8 cellular contexts compared by ENCODE assay signal in the genomic region with DNA sequence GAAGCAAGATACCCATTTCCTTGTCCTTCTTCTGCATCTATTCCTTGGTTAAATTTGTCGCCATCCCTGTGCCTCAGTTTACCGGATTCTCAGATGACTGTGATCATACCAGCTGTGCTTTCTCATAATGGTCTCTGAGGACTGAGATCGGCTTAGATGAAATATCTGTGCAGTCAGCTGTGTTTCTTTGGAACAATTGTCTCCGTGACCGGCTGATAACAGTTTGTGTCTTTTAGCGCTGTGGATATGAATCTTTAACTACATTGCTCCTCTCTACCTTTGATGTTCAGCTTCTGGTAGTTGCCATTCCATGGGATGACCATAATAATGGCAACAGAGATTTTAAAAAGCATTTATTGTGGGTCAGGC. TPM values are rescaled to one million over a fixed set of nuclear protein-coding genes. Genes with fewer than 3 reads are reported as not detected.
A peak's percentile ranks its signal among the peaks of the same experiment; 100 is the strongest.
DNase-seq lines count a peak whose midpoint lies in the region; TF ChIP-seq lines count a peak whose summit lies in the region.

No MANE protein-coding gene starts in this region.

- DNase-seq in GM06990 (ENCODE audit: extremely low read depth, insufficient read length) (no peak), RWPE1 (ENCODE audit: low spot score) (no peak), trophoblast cell (no peak), NCI-H345 (lab: John Stamatoyannopoulos, UW) (no peak), NCI-H69 (lab: John Stamatoyannopoulos, UW) (no peak), NCI-H1092 (lab: John Stamatoyannopoulos, UW) (no peak), cerebellum (ENCODE audit: low spot score) (no peak)

- H3K9me3 ChIP-seq in esophagus (ENCODE audit: control insufficient read depth in 2 of 2, insufficient read depth in 1 of 2, low read depth in 1 of 2, low read length in 1 of 2) = no peaks in the 10 kb centered on the region
- H3K9me3 ChIP-seq in trophoblast cell (ENCODE audit: insufficient read depth, low read depth, low read length) = no peaks in the 10 kb centered on the region

- no peak overlapping the region for H2AK5ac ChIP-seq in trophoblast cell (ENCODE audit: low read length)

- peak overlapping the region; percentile 6 for H4K12ac ChIP-seq in trophoblast cell (ENCODE audit: low read depth, low read length)

- H3K79me1 ChIP-seq in trophoblast cell (ENCODE audit: low read length) = peaks cover 2% of the 10 kb centered on the region

- H3K4me3 ChIP-seq in GM06990 (replicated peaks; ENCODE audit: low read depth, low read length) (peak overlapping the region; percentile 81), esophagus (ENCODE audit: low read depth in 1 of 2, low read length in 2 of 2) (peak overlapping the region; percentile 82 to 91), trophoblast cell (ENCODE audit: low read depth, low read length) (peak overlapping the region; percentile 85)

- peaks cover 0 to 3% of the 10 kb centered on the region in 2 donors for H3K4me1 ChIP-seq in esophagus (ENCODE audit: control insufficient read depth in 2 of 2, insufficient read depth in 2 of 2, low read length in 1 of 2)
- peaks cover 0 to 3% of the 10 kb centered on the region in 2 experiments for H3K4me1 ChIP-seq in trophoblast cell (ENCODE audit: control insufficient read depth in 1 of 2, insufficient read depth in 2 of 2, low read length in 2 of 2)

- CTCF ChIA-PET in RWPE1 (lab: Yijun Ruan, JAX) = interaction anchor here (0.5 to 0.6 kb wide), 3 partner anchors 40 to 1257 kb away, joined by 3 read pairs; no protein-coding TSS in a partner anchor

- H3K27me3 ChIP-seq in GM06990 (replicated peaks; ENCODE audit: control insufficient read depth, insufficient read depth, low read length) = no peaks in the 10 kb centered on the region
- H3K27me3 ChIP-seq in esophagus (ENCODE audit: control insufficient read depth in 1 of 2, insufficient read depth in 2 of 2, low read length in 2 of 2) = no peaks in the 10 kb centered on the region
- H3K27me3 ChIP-seq in trophoblast cell (ENCODE audit: insufficient read depth, low read length) = no peaks in the 10 kb centered on the region

- H3K14ac ChIP-seq in trophoblast cell (ENCODE audit: low read length) = no peak overlapping the region

- H4K8ac ChIP-seq in trophoblast cell (ENCODE audit: low read depth, low read length) = peak overlapping the region; percentile 63

- peak overlapping the region; percentile 65 for H3K27ac ChIP-seq in RWPE1
- peak overlapping the region in 1 of 2 donors; percentile 83 for H3K27ac ChIP-seq in esophagus (ENCODE audit: low read depth in 2 of 2, low read length in 1 of 2)
- no peak overlapping the region for H3K27ac ChIP-seq in trophoblast cell (ENCODE audit: low read depth, low read length)

- POLR2A ChIA-PET in RWPE1 (lab: Yijun Ruan, JAX; ENCODE audit: low non-redundant PET) = no interaction called here

- H3K18ac ChIP-seq in trophoblast cell (ENCODE audit: low read length) = peak overlapping the region; percentile 48

- peak overlapping the region; percentile 38 for H2AFZ ChIP-seq in trophoblast cell (ENCODE audit: insufficient read depth, low read length, poor library complexity)

- H2BK5ac ChIP-seq in trophoblast cell (ENCODE audit: low read depth, low read length, poor library complexity) = no peak overlapping the region

- H2BK120ac ChIP-seq in trophoblast cell (ENCODE audit: insufficient read depth, low read length, poor library complexity) = no peak overlapping the region

- H3K23ac ChIP-seq in trophoblast cell (ENCODE audit: low read length) = no peak overlapping the region

- peak overlapping the region; percentile 33 for H3K4ac ChIP-seq in trophoblast cell (ENCODE audit: low read depth, low read length)

- peaks cover 4% of the 10 kb centered on the region for H3K79me2 ChIP-seq in trophoblast cell (ENCODE audit: control insufficient read depth, insufficient read depth, low read length, poor library complexity)

- H3K9ac ChIP-seq in trophoblast cell (ENCODE audit: low read length) = peak overlapping the region; percentile 82

- H3K4me2 ChIP-seq in trophoblast cell (ENCODE audit: low read length) = peak overlapping the region; percentile 67

- WGBS in esophagus, 2 donors = 6 to 10% methylated on average over 6 of the region's 6 CpGs
- no CpG with 5 or more reads among the region's 6 CpGs for WGBS in trophoblast cell (ENCODE audit: extremely low coverage, insufficient coverage, insufficient read length)

- no peak overlapping the region for H2BK12ac ChIP-seq in trophoblast cell (ENCODE audit: low read length)

- no peak overlapping the region for H4K91ac ChIP-seq in trophoblast cell (ENCODE audit: low read depth, low read length)

- H3K36me3 ChIP-seq in GM06990 (ENCODE audit: control insufficient read depth, insufficient read depth, low read length) = no peaks in the 10 kb centered on the region
- no peaks in the 10 kb centered on the region for H3K36me3 ChIP-seq in esophagus (ENCODE audit: control insufficient read depth in 2 of 2, insufficient read depth in 2 of 2, low read length in 1 of 2)
- no peaks in the 10 kb centered on the region for H3K36me3 ChIP-seq in trophoblast cell (ENCODE audit: control insufficient read depth in 1 of 2, insufficient read depth in 2 of 2, low read length in 2 of 2)

- TF ChIP-seq CTCF in GM06990 (IDR thresholded peaks at IDR 0.05; ENCODE audit: insufficient read depth, low read length, poor library complexity, severe bottlenecking) = no peak
- no peak for TF ChIP-seq CTCF in RWPE1 (conservative IDR thresholded peaks at IDR 0.05; ENCODE audit: low read depth)

RNA-seq across cellular contexts. Expression of a gene that starts 0.5 kb away (rescaled TPM):
- polyA plus RNA-seq in esophagus = 10 to 100 TPM in 1 of 2 donors, 1 to 10 TPM in 1; 5.3 to 14.7 TPM
- 36.4 and 40.5 TPM in 2 replicates for polyA plus RNA-seq in trophoblast cell (2013)
- total RNA-seq in cerebellum = 139 TPM

RNA-seq across cellular contexts. Expression of a gene that starts 0.8 kb away (rescaled TPM):
- 1 to 10 TPM; 1.3 to 1.7 TPM for polyA plus RNA-seq in esophagus
- polyA plus RNA-seq in trophoblast cell (2013) = 6.7 and 7.3 TPM in 2 replicates
- 34.8 TPM for total RNA-seq in cerebellum
